ENCODE assay signal across 8 cellular contexts in the genomic region with DNA sequence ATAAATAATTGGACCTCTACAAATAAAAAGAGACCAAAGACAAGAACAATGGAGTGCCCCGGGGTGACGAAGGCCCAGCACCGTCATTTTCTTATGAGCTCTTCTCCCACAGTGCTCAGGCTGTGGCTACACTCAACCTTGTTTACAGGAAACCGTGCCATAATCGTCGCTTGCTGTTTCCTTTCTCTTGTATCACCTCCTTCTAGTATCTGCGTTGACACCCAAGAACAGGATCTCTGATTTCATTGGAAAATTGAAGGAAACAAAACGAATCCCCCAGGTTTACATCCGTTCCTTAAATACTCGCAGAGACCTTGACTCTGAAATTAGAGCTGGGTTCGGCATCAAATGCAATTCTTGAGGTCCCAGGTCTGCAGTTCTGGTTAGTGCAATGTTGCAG. TPM values are rescaled to one million over a fixed set of nuclear protein-coding genes. Genes with fewer than 3 reads are reported as not detected.
DNase-seq lines count a peak whose midpoint lies in the region; ATAC-seq and TF ChIP-seq lines count a peak whose summit lies in the region.

No MANE protein-coding gene starts in this region.

- TF ChIP-seq CTCF in OCI-LY3 (IDR thresholded peaks at IDR 0.05; ENCODE audit: low read depth, low read length) (no peak), epithelial cell of proximal tubule (conservative IDR thresholded peaks at IDR 0.05; ENCODE audit: low read depth, low read length) (no peak), ovary (IDR thresholded peaks at IDR 0.05) (no peak)

- no peak for TF ChIP-seq POLR2A in ovary (IDR thresholded peaks at IDR 0.05)

- H3K4me1 ChIP-seq in OCI-LY3 (ENCODE audit: low read length) = peaks cover 13% of the 10 kb centered on the region
- H3K4me1 ChIP-seq in ovary (ENCODE audit: insufficient read depth) = peaks cover 4% of the 10 kb centered on the region

- peak overlapping the region; percentile 38 for H3K9ac ChIP-seq in OCI-LY3 (ENCODE audit: low read length)

- H3K9me3 ChIP-seq in OCI-LY3 (ENCODE audit: insufficient read depth, low read length) = no peaks in the 10 kb centered on the region
- H3K9me3 ChIP-seq in ovary = no peaks in the 10 kb centered on the region

- H4K20me1 ChIP-seq in OCI-LY3 (ENCODE audit: insufficient read depth, low read length) = no peaks in the 10 kb centered on the region

- H3K79me2 ChIP-seq in OCI-LY3 (ENCODE audit: low read length) = no peaks in the 10 kb centered on the region

- ATAC-seq in GM21737 (IDR thresholded peaks at IDR 0.05; ENCODE audit: unreplicated experiment) = no peak

- 2 to 5% (median 2%) methylated on average over 11 of the region's 11 CpGs for WGBS in ovary, 3 donors

- H3K4me2 ChIP-seq in OCI-LY3 (ENCODE audit: low read length) = peak overlapping the region; percentile 82

- no peak for TF ChIP-seq EP300 in ovary (IDR thresholded peaks at IDR 0.05)

- H3K27me3 ChIP-seq in OCI-LY3 (ENCODE audit: low read depth, low read length) = peaks cover 4% of the 10 kb centered on the region; the same call in 1 of the 2 replicates
- H3K27me3 ChIP-seq in ovary = no peaks in the 10 kb centered on the region

- H3K4me3 ChIP-seq in OCI-LY3 (ENCODE audit: low read length) (peak overlapping the region; percentile 73), epithelial cell of proximal tubule (ENCODE audit: low read depth, low read length) (peak overlapping the region; percentile 35), ovary (peak overlapping the region; percentile 12)

- H2AFZ ChIP-seq in OCI-LY3 (ENCODE audit: low read depth, low read length) = peak overlapping the region; percentile 82

- intact Hi-C loops in ovary (cut with DNase I) = loop anchor here (5.0 to 10.0 kb wide), 7 partner anchors 422 to 1334 kb away; no protein-coding TSS in a partner anchor

- H3K27ac ChIP-seq in OCI-LY3 (ENCODE audit: low read length) (no peak overlapping the region), ovary (peak overlapping the region in 1 of 2 donors; percentile 14)

- peak; percentile 35 for DNase-seq in EH (ENCODE audit: low read depth)
- DNase-seq in epithelial cell of proximal tubule (ENCODE audit: low read depth) = no peak
- DNase-seq in ovary = peak in 1 of 5 donors; percentile 26
- DNase-seq in NCI-H2227 treated with DMSO at 0.1 percent for 48 hours (lab: John Stamatoyannopoulos, UW) = no peak
- no peak for DNase-seq in GDM1 (lab: John Stamatoyannopoulos, UW)
- DNase-seq in GM03348 (ENCODE audit: low spot score) = no peak

- H3K36me3 ChIP-seq in OCI-LY3 (replicated peaks; ENCODE audit: low read depth, low read length) (no peaks in the 10 kb centered on the region), ovary (no peaks in the 10 kb centered on the region)

RNA-seq across cellular contexts. Expression of a gene that starts 1.7 kb away (rescaled TPM):
- total RNA-seq in epithelial cell of proximal tubule (77.8 and 338 TPM in 2 replicates), ovary (100 to 1,000 TPM in 6 of 7 donors, 10 to 100 TPM in 1; 51.6 to 648 (median 173) TPM)
- polyA plus RNA-seq in ovary = 100 to 1,000 TPM; 174 to 272 TPM

RNA-seq across cellular contexts. Expression of a gene that starts 34.5 kb away (rescaled TPM):
- 4.6 and 16.5 TPM in 2 replicates for total RNA-seq in epithelial cell of proximal tubule
- total RNA-seq in ovary = 100 to 1,000 TPM in 1 of 7 donors, 10 to 100 TPM in 1, 1 to 10 TPM in 4, not detected in 1; 1.1 to 197 (median 3.5) TPM
- polyA plus RNA-seq in ovary = 1 to 10 TPM; 3.5 to 5.4 TPM

RNA-seq across cellular contexts. Expression of a gene that starts 49.9 kb away (rescaled TPM):
- total RNA-seq in epithelial cell of proximal tubule (not detected in 2 replicates), ovary (not detected)
- under 1 TPM in 1 of 2 donors, not detected in 1; 0.15 TPM for polyA plus RNA-seq in ovary

Comparison
In these comparisons a context has a peak if more than half of its experiments do, and no peak if none do; other contexts are left out.
1. H3K4me3 ChIP-seq: peak in every context shown above with its lines; median percentile 73 in OCI-LY3; 35 in epithelial cell of proximal tubule; 12 in ovary.